10 cellular contexts compared by ENCODE assay signal in genomic region chr1:64917907-64918306, GRCh38. TPM values are rescaled to one million over a fixed set of nuclear protein-coding genes. Genes with fewer than 3 reads are reported as not detected.
DNase-seq lines count a peak whose midpoint lies in the region; ATAC-seq and TF ChIP-seq lines count a peak whose summit lies in the region.
"Had no signal": no experiment of that assay in that cellular context is flagged by ENCODE, and none has a peak within 500 bp of the region (broad histone marks: within the 10 kb centered on the region; RNA-seq: fewer than 3 reads in every experiment).

No MANE protein-coding gene starts in this region.

- no peak overlapping the region for H3K18ac ChIP-seq in neuronal stem cell (ENCODE audit: low read length)

- no peak overlapping the region for H4K91ac ChIP-seq in neuronal stem cell (ENCODE audit: low read depth, low read length, poor library complexity)

- H2AK5ac ChIP-seq in neuronal stem cell (ENCODE audit: low read depth, low read length) = no peak overlapping the region

- H4K8ac ChIP-seq in neuronal stem cell (ENCODE audit: low read depth, low read length) = no peak overlapping the region

- no peak for DNase-seq in activated naive CD4-positive, alpha-beta T cell treated with anti-CD3 and anti-CD28 coated beads for 36 hours
- DNase-seq in activated naive CD4-positive, alpha-beta T cell (lab: John Stamatoyannopoulos, UW) = no peak
- DNase-seq in memory B cell (ENCODE audit: low spot score in 2 of 2) (no peak), thoracic aorta (ENCODE audit: low spot score) (no peak), neuronal stem cell (ENCODE audit: low spot score) (no peak), GM19238 (ENCODE audit: insufficient read length, low spot score) (no peak)
- DNase-seq: activated CD8-positive, alpha-beta memory T cell treated with anti-CD3 and anti-CD28 coated beads, Interleukin-2, amount 10 ng/mL, durations not matched to agents 7 days and 5 days; NCI-H187 treated with DMSO at 0.1 percent for 48 hours had no signal

- peak overlapping the region; percentile 2 for H3K4me3 ChIP-seq in thoracic aorta
- H3K4me3 ChIP-seq in neuronal stem cell (ENCODE audit: low read length in 2 of 2) = no peak overlapping the region

- no peaks in the 10 kb centered on the region for H3K27me3 ChIP-seq in thoracic aorta (replicated peaks; ENCODE audit: insufficient read depth)
- no peaks in the 10 kb centered on the region for H3K27me3 ChIP-seq in neuronal stem cell (ENCODE audit: control insufficient read depth in 3 of 3, insufficient read depth in 3 of 3, low read depth in 1 of 3, low read length in 3 of 3)

- H3K79me1 ChIP-seq in neuronal stem cell (ENCODE audit: low read depth, low read length) = no peaks in the 10 kb centered on the region

- no peak overlapping the region for H3K23ac ChIP-seq in neuronal stem cell (ENCODE audit: low read depth, low read length, poor library complexity)

- peaks cover 89% of the 10 kb centered on the region for H3K4me1 Mint-ChIP-seq in activated naive CD4-positive, alpha-beta T cell treated with anti-CD3 and anti-CD28 coated beads for 36 hours (ENCODE audit: low read depth)
- peaks cover 69% of the 10 kb centered on the region for H3K4me1 Mint-ChIP-seq in activated T-helper 17 cell treated with anti-CD3 and anti-CD28 coated beads, Interleukin-2, amount 50 U/mL, for 72 hours
- peaks cover 69% of the 10 kb centered on the region for H3K4me1 Mint-ChIP-seq in memory B cell

- H3K4me1 ChIP-seq in thoracic aorta (ENCODE audit: control insufficient read depth in 1 of 2, low read depth in 2 of 2) (peaks cover 32 to 58% of the 10 kb centered on the region in 2 donors), neuronal stem cell (ENCODE audit: control insufficient read depth in 2 of 2, insufficient read depth in 1 of 2, low read depth in 1 of 2, low read length in 2 of 2) (no peaks in the 10 kb centered on the region)

- H3K14ac ChIP-seq in neuronal stem cell (ENCODE audit: low read length) = no peak overlapping the region

- H3K9me3 Mint-ChIP-seq in activated naive CD4-positive, alpha-beta T cell treated with anti-CD3 and anti-CD28 coated beads for 36 hours = no peaks in the 10 kb centered on the region
- H3K9me3 Mint-ChIP-seq in activated T-helper 17 cell treated with anti-CD3 and anti-CD28 coated beads, Interleukin-2, amount 50 U/mL, for 72 hours = no peaks in the 10 kb centered on the region
- no peaks in the 10 kb centered on the region for H3K9me3 Mint-ChIP-seq in memory B cell

- H2BK12ac ChIP-seq in neuronal stem cell (ENCODE audit: low read length) = no peak overlapping the region

- H3K9me3 ChIP-seq in thoracic aorta (no peaks in the 10 kb centered on the region), neuronal stem cell (replicated peaks in 1 of 2; ENCODE audit: control insufficient read depth in 2 of 2, insufficient read depth in 1 of 2, low read depth in 1 of 2, low read length in 2 of 2) (peaks cover 0 to 6% of the 10 kb centered on the region in 2 donors)

- H2AFZ ChIP-seq in neuronal stem cell (ENCODE audit: low read length) = no peak overlapping the region

- no peaks in the 10 kb centered on the region for H3K27me3 Mint-ChIP-seq in activated naive CD4-positive, alpha-beta T cell treated with anti-CD3 and anti-CD28 coated beads for 36 hours (ENCODE audit: low read depth)
- no peaks in the 10 kb centered on the region for H3K27me3 Mint-ChIP-seq in activated T-helper 17 cell treated with anti-CD3 and anti-CD28 coated beads, Interleukin-2, amount 50 U/mL, for 72 hours
- H3K27me3 Mint-ChIP-seq in memory B cell = no peaks in the 10 kb centered on the region
- H3K27me3 Mint-ChIP-seq: activated CD8-positive, alpha-beta memory T cell treated with anti-CD3 and anti-CD28 coated beads, Interleukin-2, amount 10 ng/mL, durations not matched to agents 7 days and 5 days had no signal

- no peak overlapping the region for H3K4me3 Mint-ChIP-seq in activated naive CD4-positive, alpha-beta T cell treated with anti-CD3 and anti-CD28 coated beads for 36 hours
- H3K4me3 Mint-ChIP-seq in activated T-helper 17 cell treated with anti-CD3 and anti-CD28 coated beads, Interleukin-2, amount 50 U/mL, for 72 hours = peak overlapping the region; percentile 38
- peak overlapping the region; percentile 58 for H3K4me3 Mint-ChIP-seq in memory B cell
- H3K4me3 Mint-ChIP-seq: activated CD8-positive, alpha-beta memory T cell treated with anti-CD3 and anti-CD28 coated beads, Interleukin-2, amount 10 ng/mL, durations not matched to agents 7 days and 5 days had no signal

- H3K9ac ChIP-seq in neuronal stem cell (ENCODE audit: low read depth, low read length, poor library complexity) = no peak overlapping the region

- CTCF ChIA-PET in activated naive CD4-positive, alpha-beta T cell treated with anti-CD3 and anti-CD28 coated beads for 36 hours (lab: Charles Lee) = no interaction called here

- intact Hi-C loops in activated naive CD4-positive, alpha-beta T cell treated with anti-CD3 and anti-CD28 coated beads for 36 hours (cut with micrococcal nuclease) = no loop called here

- no peak overlapping the region for H2BK120ac ChIP-seq in neuronal stem cell (ENCODE audit: low read depth, low read length)

- H2BK5ac ChIP-seq in neuronal stem cell (ENCODE audit: low read length) = no peak overlapping the region

- H2BK15ac ChIP-seq in neuronal stem cell (ENCODE audit: low read length) = no peak overlapping the region

- H3K4ac ChIP-seq in neuronal stem cell (ENCODE audit: low read length) = no peak overlapping the region

- ATAC-seq in activated T-helper 17 cell treated with anti-CD3 and anti-CD28 coated beads, Interleukin-2, amount 50 U/mL, for 72 hours (replicated peaks) = peak; percentile 28
- ATAC-seq in memory B cell (ENCODE audit: low read depth) (peak; percentile 50), thoracic aorta (ENCODE audit: insufficient number of reproducible peaks, low FRiP score, low read depth) (no peak), HG02840 (IDR thresholded peaks at IDR 0.05; ENCODE audit: low FRiP score, unreplicated experiment) (no peak)
- ATAC-seq: activated CD8-positive, alpha-beta memory T cell treated with anti-CD3 and anti-CD28 coated beads, Interleukin-2, amount 10 ng/mL, durations not matched to agents 7 days and 5 days had no signal

- H3K27ac ChIP-seq in thoracic aorta = peak overlapping the region in 1 of 2 donors; percentile 24
- H3K27ac ChIP-seq in neuronal stem cell (replicated peaks; ENCODE audit: low read length) = no peak overlapping the region

- peak overlapping the region; percentile 25 for H3K27ac Mint-ChIP-seq in activated naive CD4-positive, alpha-beta T cell treated with anti-CD3 and anti-CD28 coated beads for 36 hours
- H3K27ac Mint-ChIP-seq in activated T-helper 17 cell treated with anti-CD3 and anti-CD28 coated beads, Interleukin-2, amount 50 U/mL, for 72 hours = peak overlapping the region; percentile 83
- peak overlapping the region; percentile 79 for H3K27ac Mint-ChIP-seq in memory B cell
- H3K27ac Mint-ChIP-seq: activated CD8-positive, alpha-beta memory T cell treated with anti-CD3 and anti-CD28 coated beads, Interleukin-2, amount 10 ng/mL, durations not matched to agents 7 days and 5 days had no signal

- no peak for TF ChIP-seq CTCF in thoracic aorta (IDR thresholded peaks at IDR 0.05)

- H3K4me2 ChIP-seq in neuronal stem cell (ENCODE audit: insufficient read depth, low read length, poor library complexity, severe bottlenecking) = no peak overlapping the region

- peaks cover 6% of the 10 kb centered on the region for H3K36me3 Mint-ChIP-seq in activated naive CD4-positive, alpha-beta T cell treated with anti-CD3 and anti-CD28 coated beads for 36 hours (ENCODE audit: low read depth)
- H3K36me3 Mint-ChIP-seq in activated T-helper 17 cell treated with anti-CD3 and anti-CD28 coated beads, Interleukin-2, amount 50 U/mL, for 72 hours (ENCODE audit: low read depth) = peaks cover 16% of the 10 kb centered on the region
- H3K36me3 Mint-ChIP-seq in memory B cell = peaks cover 4% of the 10 kb centered on the region

- H3K36me3 ChIP-seq in thoracic aorta (no peaks in the 10 kb centered on the region), neuronal stem cell (replicated peaks in 1 of 2; ENCODE audit: control insufficient read depth in 2 of 2, insufficient read depth in 2 of 2, low read length in 2 of 2) (no peaks in the 10 kb centered on the region)

RNA-seq across cellular contexts. Expression of gene JAK1, which starts 48.4 kb away (rescaled TPM):
- 100 to 1,000 TPM; 139 to 140 TPM for total RNA-seq in activated naive CD4-positive, alpha-beta T cell treated with anti-CD3 and anti-CD28 coated beads for 36 hours
- 100 to 1,000 TPM; 123 to 142 TPM for total RNA-seq in activated T-helper 17 cell treated with anti-CD3 and anti-CD28 coated beads, Interleukin-2, amount 50 U/mL, for 72 hours
- total RNA-seq in thoracic aorta = 100 to 1,000 TPM; 113 to 115 TPM
- 2.8 TPM for polyA plus RNA-seq in neuronal stem cell (2013, experiment 1 of 2)
- 2.6 TPM for polyA plus RNA-seq in neuronal stem cell (2013, experiment 2 of 2)

Comparison
In these comparisons a context has a peak if more than half of its experiments do, and no peak if none do; other contexts are left out.
1. H3K27ac Mint-ChIP-seq: peak in every context shown above with its lines; median percentile 83 in activated T-helper 17 cell treated with anti-CD3 and anti-CD28 coated beads, Interleukin-2, amount 50 U/mL, for 72 hours; 79 in memory B cell; 25 in activated naive CD4-positive, alpha-beta T cell treated with anti-CD3 and anti-CD28 coated beads for 36 hours.
2. ATAC-seq: peak in activated T-helper 17 cell treated with anti-CD3 and anti-CD28 coated beads, Interleukin-2, amount 50 U/mL, for 72 hours (single experiment) and memory B cell (single experiment); none in thoracic aorta (single experiment) and HG02840 (single experiment).